30 cellular contexts compared by ENCODE assay signal in genomic region chr3:193822492-193823220, GRCh38.
DNase-seq lines count a peak whose midpoint lies in the region; ATAC-seq and TF ChIP-seq lines count a peak whose summit lies in the region.
"Had no signal": no experiment of that assay in that cellular context is flagged by ENCODE, and none has a peak within 500 bp of the region (broad histone marks: within the 10 kb centered on the region; RNA-seq: fewer than 3 reads in every experiment).

No MANE protein-coding gene starts in this region.

- no peaks in the 10 kb centered on the region for H3K27me3 ChIP-seq in breast epithelium
- H3K27me3 ChIP-seq: body of pancreas, neutrophil, Peyer's patch, SJSA1, vagina had no signal

- no peaks in the 10 kb centered on the region for H3K27me3 Mint-ChIP-seq in MCF 10A (ENCODE audit: insufficient read depth, unreplicated experiment)
- H3K27me3 Mint-ChIP-seq: progenitor cell of endocrine pancreas had no signal

- intact Hi-C loops in MCF 10A (cut with micrococcal nuclease) (no loop called here), breast epithelium (cut with DNase I; ENCODE audit: low total_unique reads) (no loop called here)

- no peaks in the 10 kb centered on the region for H3K9me3 Mint-ChIP-seq in MCF 10A (ENCODE audit: unreplicated experiment)
- H3K9me3 Mint-ChIP-seq: activated naive CD8-positive, alpha-beta T cell treated with anti-CD3 and anti-CD28 coated beads, Interleukin-2, amount 10 ng/mL, durations not matched to agents 7 days and 5 days; IgD-negative memory B cell; stimulated activated naive CD8-positive, alpha-beta T cell treated with anti-CD3 and anti-CD28 coated beads, Interleukin-15, Interleukin-2, amounts not matched to agents 100 ng/mL and 50 ng/mL, for 24 hours had no signal

- no peak for TF ChIP-seq CTCF in MCF 10A (IDR thresholded peaks at IDR 0.05; ENCODE audit: unreplicated experiment)
- TF ChIP-seq CTCF in breast epithelium (IDR thresholded peaks at IDR 0.05), result no peak
- no peak for TF ChIP-seq CTCF in GM10248 (IDR thresholded peaks at IDR 0.05; ENCODE audit: control extremely low read depth, extremely low read depth, low read depth, missing control alignments)

- H3K4me1 ChIP-seq in breast epithelium, result no peaks in the 10 kb centered on the region
- H3K4me1 ChIP-seq: SJSA1 had no signal

- CTCF ChIA-PET in MCF 10A (lab: Yijun Ruan, JAX), result no interaction called here
- CTCF ChIA-PET in GM10248 (lab: Yijun Ruan, JAX), result no interaction called here

- no peak for DNase-seq in MCF 10A (ENCODE audit: unreplicated experiment)
- no peak for DNase-seq in breast epithelium (ENCODE audit: low spot score in 2 of 2)
- peak; percentile 81 for DNase-seq in astrocyte of the hippocampus (ENCODE audit: low read depth, low spot score)
- peak; percentile 27 for DNase-seq in kidney glomerular epithelial cell (lab: John Stamatoyannopoulos, UW)
- no peak for DNase-seq in GM19238 (ENCODE audit: insufficient read length, low spot score)
- no peak for DNase-seq in GM10248 (ENCODE audit: extremely low spot score)
- DNase-seq in stimulated activated CD4-positive, alpha-beta T cell treated with anti-CD3 and anti-CD28 coated beads, Interleukin-15, amount 100 ng/mL, for 24 hours, result no peak
- DNase-seq: activated CD8-positive, alpha-beta T cell treated with anti-CD3 and anti-CD28 coated beads, Interleukin-2, amount 10 ng/mL, durations not matched to agents 7 days and 5 days; activated effector memory CD4-positive, alpha-beta T cell treated with anti-CD3 and anti-CD28 coated beads, Interleukin-2, amount 50 U/mL, for 16 hours; activated naive CD8-positive, alpha-beta T cell treated with anti-CD3 and anti-CD28 coated beads, Interleukin-2, amount 10 ng/mL, durations not matched to agents 7 days and 5 days; body of pancreas; cerebellar nuclear complex; EL; heart right ventricle; left colon; NCI-H1092 treated with DMSO at 0.1 percent for 48 hours; NCI-H187 treated with DMSO at 0.1 percent for 48 hours; NCI-H526; Peyer's patch had no signal

- ATAC-seq in HG03159 (IDR thresholded peaks at IDR 0.05; ENCODE audit: unreplicated experiment), result no peak
- ATAC-seq: activated CD4-positive, CD25-positive, alpha-beta regulatory T cell treated with anti-CD3 and anti-CD28 coated beads, Interleukin-2, amount 50 U/mL, for 24 hours; activated CD8-positive, alpha-beta T cell treated with anti-CD3 and anti-CD28 coated beads, Interleukin-2, amount 10 ng/mL, durations not matched to agents 7 days and 5 days; body of pancreas; heart right ventricle; left colon had no signal

- peak overlapping the region; percentile 40 for H3K27ac Mint-ChIP-seq in MCF 10A (ENCODE audit: low read depth, unreplicated experiment)
- H3K27ac Mint-ChIP-seq: activated CD8-positive, alpha-beta T cell treated with anti-CD3 and anti-CD28 coated beads, Interleukin-2, amount 10 ng/mL, durations not matched to agents 7 days and 5 days; activated naive CD8-positive, alpha-beta T cell treated with anti-CD3 and anti-CD28 coated beads, Interleukin-2, amount 10 ng/mL, durations not matched to agents 7 days and 5 days; IgD-negative memory B cell; stimulated activated naive CD8-positive, alpha-beta T cell treated with anti-CD3 and anti-CD28 coated beads, Interleukin-15, Interleukin-2, amounts not matched to agents 100 ng/mL and 50 ng/mL, for 24 hours had no signal

- peaks cover 20% of the 10 kb centered on the region for H3K4me1 Mint-ChIP-seq in MCF 10A (ENCODE audit: insufficient read depth, unreplicated experiment)
- H3K4me1 Mint-ChIP-seq: activated naive CD8-positive, alpha-beta T cell treated with anti-CD3 and anti-CD28 coated beads, Interleukin-2, amount 10 ng/mL, durations not matched to agents 7 days and 5 days had no signal

- no peak overlapping the region for H3K4me3 ChIP-seq in breast epithelium
- H3K4me3 ChIP-seq: body of pancreas, heart right ventricle, Peyer's patch, SJSA1, thoracic aorta, vagina had no signal

- H3K9me3 ChIP-seq in breast epithelium, result no peaks in the 10 kb centered on the region
- H3K9me3 ChIP-seq: body of pancreas, heart right ventricle, neutrophil, Peyer's patch, SJSA1, thoracic aorta, vagina had no signal

- no TSS peak for BruUV-seq in MCF 10A (replicated peaks; lab: Mats Ljungman, UMichigan)

- POLR2A ChIA-PET in MCF 10A (lab: Yijun Ruan, JAX), result no interaction called here
- POLR2A ChIA-PET in GM10248 (lab: Yijun Ruan, JAX), result no interaction called here

- H3K36me3 ChIP-seq in breast epithelium, result no peaks in the 10 kb centered on the region
- H3K36me3 ChIP-seq: heart right ventricle, neutrophil, Peyer's patch, SJSA1, thoracic aorta, vagina had no signal

- no peak for TF ChIP-seq POLR2A in breast epithelium (IDR thresholded peaks at IDR 0.05)

- H3K27ac ChIP-seq in breast epithelium, result no peak overlapping the region
- H3K27ac ChIP-seq: 22Rv1, body of pancreas, epithelial cell of prostate, heart right ventricle, neutrophil, Peyer's patch, SJSA1, thoracic aorta, vagina had no signal

- H3K4me3 Mint-ChIP-seq in MCF 10A (ENCODE audit: unreplicated experiment), result no peak overlapping the region
- H3K4me3 Mint-ChIP-seq: activated CD8-positive, alpha-beta T cell treated with anti-CD3 and anti-CD28 coated beads, Interleukin-2, amount 10 ng/mL, durations not matched to agents 7 days and 5 days; activated naive CD8-positive, alpha-beta T cell treated with anti-CD3 and anti-CD28 coated beads, Interleukin-2, amount 10 ng/mL, durations not matched to agents 7 days and 5 days; IgD-negative memory B cell; stimulated activated naive CD8-positive, alpha-beta T cell treated with anti-CD3 and anti-CD28 coated beads, Interleukin-15, Interleukin-2, amounts not matched to agents 100 ng/mL and 50 ng/mL, for 24 hours had no signal

- no peaks in the 10 kb centered on the region for H3K36me3 Mint-ChIP-seq in MCF 10A (ENCODE audit: insufficient read depth, unreplicated experiment)
- H3K36me3 Mint-ChIP-seq: activated naive CD8-positive, alpha-beta T cell treated with anti-CD3 and anti-CD28 coated beads, Interleukin-2, amount 10 ng/mL, durations not matched to agents 7 days and 5 days had no signal

Comparison
In these comparisons a context has a peak if more than half of its experiments do, and no peak if none do; other contexts are left out.
1. DNase-seq: peak in astrocyte of the hippocampus (single experiment) and kidney glomerular epithelial cell (single experiment); none in MCF 10A (single experiment), breast epithelium (0 of 2), GM19238 (single experiment), GM10248 (single experiment) and stimulated activated CD4-positive, alpha-beta T cell treated with anti-CD3 and anti-CD28 coated beads, Interleukin-15, amount 100 ng/mL, for 24 hours (single experiment).